ENCODE assay signal across 8 cellular contexts in genomic region chr5:59562756-59563389, GRCh38.
DNase-seq lines count a peak whose midpoint lies in the region; ATAC-seq and TF ChIP-seq lines count a peak whose summit lies in the region.

No MANE protein-coding gene starts in this region.

- no peaks in the 10 kb centered on the region for H3K79me2 ChIP-seq in PC-9 (ENCODE audit: low read depth)

- no TSS peak for BruUV-seq in PC-9 (replicated peaks; lab: Mats Ljungman, UMichigan)

- TF ChIP-seq CTCF in PC-9 (conservative IDR thresholded peaks at IDR 0.05) (no peak), upper lobe of right lung (IDR thresholded peaks at IDR 0.05) (no peak)

- peaks cover 30% of the 10 kb centered on the region for H3F3A ChIP-seq in PC-9 (ENCODE audit: insufficient read depth, low read depth)

- POLR2A ChIA-PET in CD8-positive, alpha-beta memory T cell (lab: Charles Lee) = no interaction called here
- POLR2A ChIA-PET in PC-9 (lab: Charles Lee; ENCODE audit: unreplicated experiment) = no interaction called here
- POLR2A ChIA-PET in activated CD4-positive, alpha-beta memory T cell treated with anti-CD3 and anti-CD28 coated beads, Interleukin-2, amount 10 ng/mL, durations not matched to agents 7 days and 5 days (lab: Charles Lee) = no interaction called here

- no peaks in the 10 kb centered on the region for H3K27me3 ChIP-seq in CD8-positive, alpha-beta memory T cell (ENCODE audit: insufficient read depth, low read length, poor library complexity, severe bottlenecking)
- H3K27me3 ChIP-seq in PC-9 (ENCODE audit: insufficient read depth, low read depth) (no peaks in the 10 kb centered on the region), upper lobe of right lung (no peaks in the 10 kb centered on the region)

- no peaks in the 10 kb centered on the region for H3K9me2 ChIP-seq in PC-9 (ENCODE audit: insufficient read depth)

- no peaks in the 10 kb centered on the region for H3K36me3 Mint-ChIP-seq in CD8-positive, alpha-beta memory T cell
- H3K36me3 Mint-ChIP-seq in activated CD4-positive, alpha-beta memory T cell treated with anti-CD3 and anti-CD28 coated beads, Interleukin-2, amount 10 ng/mL, durations not matched to agents 7 days and 5 days (ENCODE audit: low read depth) = no peaks in the 10 kb centered on the region

- intact Hi-C loops in PC-9 (cut with micrococcal nuclease; ENCODE audit: unreplicated experiment) = loop anchor here (1.0 kb wide), 3 partner anchors 45 to 236 kb away; no protein-coding TSS in a partner anchor
- intact Hi-C loops in upper lobe of right lung (cut with DNase I) = no loop called here

- CTCF ChIA-PET in CD8-positive, alpha-beta memory T cell (lab: Charles Lee) = no interaction called here
- CTCF ChIA-PET in PC-9 (lab: Charles Lee) = no interaction called here
- CTCF ChIA-PET in activated CD4-positive, alpha-beta memory T cell treated with anti-CD3 and anti-CD28 coated beads, Interleukin-2, amount 10 ng/mL, durations not matched to agents 7 days and 5 days (lab: Charles Lee) = no interaction called here

- peaks cover 0 to 9% (median 0%) of the 10 kb centered on the region in 5 donors for H3K9me3 Mint-ChIP-seq in CD8-positive, alpha-beta memory T cell
- H3K9me3 Mint-ChIP-seq in activated CD4-positive, alpha-beta memory T cell treated with anti-CD3 and anti-CD28 coated beads, Interleukin-2, amount 10 ng/mL, durations not matched to agents 7 days and 5 days = no peaks in the 10 kb centered on the region

- DNase-seq in CD8-positive, alpha-beta memory T cell = peak in 3 of 5 donors; percentile 1 to 45 (median 43)
- DNase-seq in PC-9 (peak; percentile 90 to 99), glomerular visceral epithelial cell (ENCODE audit: extremely low spot score) (peak; percentile 82), upper lobe of right lung (peak; percentile 69), HUDEP-2 (lab: John Stamatoyannopoulos, UW; ENCODE audit: unreplicated experiment in 76 of 76) (no peak)
- DNase-seq in activated CD4-positive, alpha-beta memory T cell treated with anti-CD3 and anti-CD28 coated beads, Interleukin-2, amount 10 ng/mL, durations not matched to agents 7 days and 5 days = no peak

- H3K4me2 ChIP-seq in PC-9 = peak overlapping the region; percentile 58

- no peak overlapping the region for H3K4me3 Mint-ChIP-seq in CD8-positive, alpha-beta memory T cell
- H3K4me3 Mint-ChIP-seq in activated CD4-positive, alpha-beta memory T cell treated with anti-CD3 and anti-CD28 coated beads, Interleukin-2, amount 10 ng/mL, durations not matched to agents 7 days and 5 days = no peak overlapping the region

- H2AFZ ChIP-seq in PC-9 = no peak overlapping the region

- peaks cover 0 to 2% of the 10 kb centered on the region in 2 donors for H3K27me3 Mint-ChIP-seq in CD8-positive, alpha-beta memory T cell
- peaks cover 3% of the 10 kb centered on the region for H3K27me3 Mint-ChIP-seq in activated CD4-positive, alpha-beta memory T cell treated with anti-CD3 and anti-CD28 coated beads, Interleukin-2, amount 10 ng/mL, durations not matched to agents 7 days and 5 days

- no peaks in the 10 kb centered on the region for H3K36me3 ChIP-seq in CD8-positive, alpha-beta memory T cell (ENCODE audit: insufficient read depth, low read length)
- H3K36me3 ChIP-seq in PC-9 (ENCODE audit: low read depth) (peaks cover 12% of the 10 kb centered on the region), upper lobe of right lung (no peaks in the 10 kb centered on the region)

- no peak overlapping the region for H3K27ac ChIP-seq in CD8-positive, alpha-beta memory T cell (ENCODE audit: low read depth, low read length)
- peak overlapping the region; percentile 83 for H3K27ac ChIP-seq in PC-9
- H3K27ac ChIP-seq in upper lobe of right lung = no peak overlapping the region

- ATAC-seq in GM18909 (IDR thresholded peaks at IDR 0.05; ENCODE audit: poor library complexity, unreplicated experiment) = peak; percentile 90
- peak; percentile 83 for ATAC-seq in HG03039 (IDR thresholded peaks at IDR 0.05; ENCODE audit: unreplicated experiment)
- ATAC-seq in upper lobe of right lung = peak; percentile 90

- H3K4me1 Mint-ChIP-seq in CD8-positive, alpha-beta memory T cell = peaks cover 0 to 9% (median 7%) of the 10 kb centered on the region in 3 donors
- peaks cover 4% of the 10 kb centered on the region for H3K4me1 Mint-ChIP-seq in activated CD4-positive, alpha-beta memory T cell treated with anti-CD3 and anti-CD28 coated beads, Interleukin-2, amount 10 ng/mL, durations not matched to agents 7 days and 5 days

- H3K4me1 ChIP-seq in CD8-positive, alpha-beta memory T cell (ENCODE audit: insufficient read depth, low read length) = no peaks in the 10 kb centered on the region
- H3K4me1 ChIP-seq in PC-9 (replicated peaks; ENCODE audit: insufficient read depth) = peaks cover 47% of the 10 kb centered on the region
- H3K4me1 ChIP-seq in upper lobe of right lung = no peaks in the 10 kb centered on the region

- no peaks in the 10 kb centered on the region for H3K9me3 ChIP-seq in CD8-positive, alpha-beta memory T cell (ENCODE audit: low read length)
- peaks cover 22% of the 10 kb centered on the region for H3K9me3 ChIP-seq in PC-9 (ENCODE audit: insufficient read depth, low read depth)
- H3K9me3 ChIP-seq in upper lobe of right lung = no peaks in the 10 kb centered on the region

- no peaks in the 10 kb centered on the region for H4K20me1 ChIP-seq in PC-9 (ENCODE audit: insufficient read depth)

- no peak overlapping the region for H3K4me3 ChIP-seq in CD8-positive, alpha-beta memory T cell (ENCODE audit: low read length)
- H3K4me3 ChIP-seq in PC-9 = peak overlapping the region; percentile 15; the same call in 1 of the 2 replicates
- no peak overlapping the region for H3K4me3 ChIP-seq in upper lobe of right lung

- H3K27ac Mint-ChIP-seq in CD8-positive, alpha-beta memory T cell = peak overlapping the region in 4 of 8 donors; percentile 57 to 77 (median 70)
- H3K27ac Mint-ChIP-seq in activated CD4-positive, alpha-beta memory T cell treated with anti-CD3 and anti-CD28 coated beads, Interleukin-2, amount 10 ng/mL, durations not matched to agents 7 days and 5 days = no peak overlapping the region

Comparison
In these comparisons a context has a peak if more than half of its experiments do, and no peak if none do; other contexts are left out.
1. DNase-seq: peak in CD8-positive, alpha-beta memory T cell (3 of 5), PC-9 (2 of 2), glomerular visceral epithelial cell (single experiment) and upper lobe of right lung (single experiment); none in activated CD4-positive, alpha-beta memory T cell treated with anti-CD3 and anti-CD28 coated beads, Interleukin-2, amount 10 ng/mL, durations not matched to agents 7 days and 5 days (single experiment) and HUDEP-2 (0 of 76).
2. Peak in every context shown above with its lines, with median percentiles within 50 percentile points of each other: ATAC-seq.